Comparison of ENCODE assay signal across 8 cellular contexts in the genomic region with DNA sequence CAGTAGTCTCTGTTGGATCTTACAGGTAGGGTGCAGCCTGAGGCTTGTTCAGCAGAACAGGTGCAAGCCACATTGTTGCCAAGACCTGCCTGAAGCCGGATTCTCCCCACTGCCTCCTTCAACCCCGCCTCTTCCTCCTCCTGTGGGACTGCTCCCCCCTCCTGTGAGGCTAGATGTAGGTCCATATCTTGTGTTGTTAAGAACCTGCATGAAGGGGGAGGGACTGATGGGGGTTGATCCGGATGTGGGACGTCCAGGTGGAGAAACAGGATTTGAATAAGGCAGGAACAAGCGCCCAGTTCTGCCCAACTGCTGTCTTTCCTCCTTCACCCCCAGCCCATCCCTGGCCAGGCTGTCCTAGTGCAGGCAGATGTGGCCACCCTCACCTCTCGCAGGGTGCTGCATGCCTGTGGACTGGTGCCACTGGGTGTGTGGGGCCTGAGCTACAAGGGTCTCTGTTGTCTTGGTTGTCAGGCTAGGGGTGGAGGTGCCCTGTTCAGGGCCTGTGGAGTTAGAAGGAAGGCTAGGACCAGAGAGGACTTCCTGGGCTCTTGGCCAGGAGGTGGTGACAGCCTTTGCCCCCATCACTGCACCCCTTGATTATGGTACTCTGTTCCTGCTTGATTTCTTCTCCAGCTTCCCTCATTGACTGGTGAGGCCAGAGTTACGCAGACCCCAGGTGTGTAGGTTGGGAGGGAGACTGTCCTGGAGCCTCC. TPM values are rescaled to one million over a fixed set of nuclear protein-coding genes. Genes with fewer than 3 reads are reported as not detected.
A peak's percentile ranks its signal among the peaks of the same experiment; 100 is the strongest.
DNase-seq lines count a peak whose midpoint lies in the region; ATAC-seq and TF ChIP-seq lines count a peak whose summit lies in the region.

No MANE protein-coding gene starts in this region.

- DNase-seq in DMS53 (lab: John Stamatoyannopoulos, UW) = peak; percentile 76
- peak; percentile 42 for DNase-seq in PC-3
- DNase-seq in effector CD8-positive, alpha-beta T cell (lab: John Stamatoyannopoulos, UW) = peak; percentile 33
- peak; percentile 63 to 70 (median 66) for DNase-seq in ovary
- no peak for DNase-seq in amniotic stem cell (lab: John Stamatoyannopoulos, UW)
- DNase-seq in T1000 (lab: John Stamatoyannopoulos, UW) = no peak
- no peak for DNase-seq in endothelial cell (ENCODE audit: low spot score)

- H4K20me1 ChIP-seq in PC-3 (ENCODE audit: low read length) = peaks cover 44% of the 10 kb centered on the region

- peaks cover 16% of the 10 kb centered on the region for H3K27me3 Mint-ChIP-seq in endothelial cell (ENCODE audit: unreplicated experiment)

- CTCF ChIA-PET in PC-3 (lab: Charles Lee) = interaction anchor here (1.0 to 1.3 kb wide), 2 partner anchors 16 to 30 kb away, joined by 3 to 8 read pairs; no protein-coding TSS in a partner anchor

- H3K4me3 ChIP-seq in PC-3 (ENCODE audit: low read length) = peak overlapping the region; percentile 79
- peak overlapping the region; percentile 73 for H3K4me3 ChIP-seq in ovary

- 54 to 70% (median 65%) methylated on average over 7 of the region's 7 CpGs for WGBS in ovary, 3 donors

- no peaks in the 10 kb centered on the region for H3K9me3 Mint-ChIP-seq in endothelial cell (ENCODE audit: unreplicated experiment)

- TF ChIP-seq POLR2A in ovary (IDR thresholded peaks at IDR 0.05) = peak; percentile 35

- peaks cover 23% of the 10 kb centered on the region; the same call in 1 of the 2 replicates for H3K79me2 ChIP-seq in PC-3 (ENCODE audit: low read length)

- peaks cover 13% of the 10 kb centered on the region for H3K4me1 Mint-ChIP-seq in endothelial cell (ENCODE audit: unreplicated experiment)

- no peaks in the 10 kb centered on the region for H3K9me3 ChIP-seq in PC-3 (ENCODE audit: low read length)
- no peaks in the 10 kb centered on the region for H3K9me3 ChIP-seq in ovary

- no TSS peak for BruUV-seq in PC-3 (replicated peaks; lab: Mats Ljungman, UMichigan)

- H3K27ac ChIP-seq in PC-3 (ENCODE audit: low read length) = no peak overlapping the region
- peak overlapping the region; percentile 90 to 91 for H3K27ac ChIP-seq in ovary

- H3K27me3 ChIP-seq in PC-3 (ENCODE audit: low read length) (no peaks in the 10 kb centered on the region), ovary (no peaks in the 10 kb centered on the region)

- H3F3A ChIP-seq in PC-3 (ENCODE audit: low read length, unreplicated experiment) = no peaks in the 10 kb centered on the region

- H3K4me2 ChIP-seq in PC-3 (ENCODE audit: low read length) = peak overlapping the region; percentile 96

- peak overlapping the region; percentile 94; the same call in 1 of the 2 replicates for H3K9ac ChIP-seq in PC-3 (ENCODE audit: low read length)

- intact Hi-C loops in PC-3 (cut with micrococcal nuclease) (no loop called here), ovary (cut with DNase I) (no loop called here)

- ATAC-seq in PC-3 = no peak
- ATAC-seq in GM21447 (IDR thresholded peaks at IDR 0.05; ENCODE audit: unreplicated experiment) = no peak

- H3K4me1 ChIP-seq in PC-3 (ENCODE audit: insufficient read depth, low read length) = peaks cover 23% of the 10 kb centered on the region
- H3K4me1 ChIP-seq in ovary (ENCODE audit: insufficient read depth) = peaks cover 10% of the 10 kb centered on the region

- no peak overlapping the region for H3K4me3 Mint-ChIP-seq in endothelial cell (ENCODE audit: unreplicated experiment)

- H3K36me3 Mint-ChIP-seq in endothelial cell (ENCODE audit: low read depth, unreplicated experiment) = peaks cover 7% of the 10 kb centered on the region

- TF ChIP-seq CTCF in PC-3 (conservative IDR thresholded peaks at IDR 0.05; ENCODE audit: low read depth, low read length) = no peak
- TF ChIP-seq CTCF in ovary (IDR thresholded peaks at IDR 0.05) = no peak
- no peak for TF ChIP-seq CTCF in endothelial cell (IDR thresholded peaks at IDR 0.05; ENCODE audit: unreplicated experiment)

- no peak for TF ChIP-seq EP300 in ovary (IDR thresholded peaks at IDR 0.05)

- peaks cover 16% of the 10 kb centered on the region; the same call in 1 of the 2 replicates for H3K36me3 ChIP-seq in PC-3 (ENCODE audit: low read depth, low read length)
- no peaks in the 10 kb centered on the region for H3K36me3 ChIP-seq in ovary

- H2AFZ ChIP-seq in PC-3 (ENCODE audit: low read length) = no peak overlapping the region

- POLR2A ChIA-PET in PC-3 (lab: Charles Lee; ENCODE audit: unreplicated experiment) = no interaction called here

- H3K9me2 ChIP-seq in PC-3 (replicated peaks; ENCODE audit: low read length) = no peaks in the 10 kb centered on the region

- H3K27ac Mint-ChIP-seq in endothelial cell (ENCODE audit: unreplicated experiment) = no peak overlapping the region

RNA-seq across cellular contexts. Expression of a gene that starts 1.4 kb away (rescaled TPM):
- total RNA-seq in PC-3 (2014; rRNA removed) = 90.7 and 110 TPM in 2 replicates
- 1,000 to 10,000 TPM in 2 of 7 donors, 100 to 1,000 TPM in 5; 142 to 1,603 (median 414) TPM for total RNA-seq in ovary
- 100 to 1,000 TPM in 1 of 2 donors, 10 to 100 TPM in 1; 41.7 to 159 TPM for polyA plus RNA-seq in ovary
- total RNA-seq in endothelial cell (ENCODE audit: unreplicated experiment) = 1.0 TPM

RNA-seq across cellular contexts. Expression of a gene that starts 17.1 kb away (rescaled TPM):
- 110 and 167 TPM in 2 replicates for total RNA-seq in PC-3 (2014; rRNA removed)
- total RNA-seq in ovary = 10 to 100 TPM; 24.9 to 48.7 (median 28.9) TPM
- polyA plus RNA-seq in ovary = 10 to 100 TPM; 13.6 to 26.2 TPM
- total RNA-seq in endothelial cell (ENCODE audit: unreplicated experiment) = 30.6 TPM

RNA-seq across cellular contexts. Expression of a gene that starts 26.9 kb away (rescaled TPM):
- total RNA-seq in PC-3 (2014; rRNA removed) (not detected in 2 replicates), ovary (1 to 10 TPM; 1.4 to 4.5 (median 2.8) TPM), endothelial cell (ENCODE audit: unreplicated experiment) (not detected)
- 1 to 10 TPM in 1 of 2 donors, under 1 TPM in 1; 0.32 to 3.4 TPM for polyA plus RNA-seq in ovary

RNA-seq across cellular contexts. Expression of a gene that starts 45.9 kb away (rescaled TPM):
- total RNA-seq in PC-3 (2014; rRNA removed) = 0.29 and 0.58 TPM in 2 replicates
- 10 to 100 TPM; 20.8 to 84.1 (median 38.6) TPM for total RNA-seq in ovary
- 10 to 100 TPM; 16.8 to 21.8 TPM for polyA plus RNA-seq in ovary
- total RNA-seq in endothelial cell (ENCODE audit: unreplicated experiment) = 29.7 TPM

Comparison
In these comparisons a context has a peak if more than half of its experiments do, and no peak if none do; other contexts are left out.
1. DNase-seq: peak in DMS53 (single experiment), PC-3 (single experiment), effector CD8-positive, alpha-beta T cell (single experiment) and ovary (5 of 5); none in amniotic stem cell (single experiment), T1000 (single experiment) and endothelial cell (single experiment).
2. RNA of a gene that starts 1.4 kb away (total RNA-seq): 142 to 1,603 TPM in ovary and 90.7 to 110 TPM in PC-3; 1.0 TPM in endothelial cell (single experiment); every median in the first group is over 10 times any median in the second.